ENCODE assay signal across 13 cellular contexts in the genomic region with DNA sequence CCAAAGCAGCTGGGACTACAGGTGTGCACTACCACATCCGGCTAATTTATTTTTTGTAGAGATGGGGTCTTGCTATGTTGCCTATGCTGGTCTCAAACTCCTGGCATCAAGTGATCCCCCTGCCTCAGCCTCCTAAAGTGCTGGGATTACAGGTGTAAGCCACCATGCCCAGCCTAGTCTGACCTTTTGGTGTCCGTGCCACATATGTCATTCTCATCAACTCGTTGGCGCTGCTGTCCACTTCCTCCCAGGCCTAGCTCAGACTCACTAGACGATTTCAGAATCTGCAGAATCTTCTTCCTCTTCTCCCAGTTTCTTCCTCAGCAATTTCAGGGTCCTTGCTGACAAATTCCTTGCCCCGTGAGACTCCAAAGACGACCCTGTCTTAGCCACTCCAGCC.
"Had no signal": no experiment of that assay in that cellular context is flagged by ENCODE, and none has a peak within 500 bp of the region (broad histone marks: within the 10 kb centered on the region; RNA-seq: fewer than 3 reads in every experiment).

No MANE protein-coding gene starts in this region.

- H3K27me3 Mint-ChIP-seq: activated T-helper 17 cell treated with anti-CD3 and anti-CD28 coated beads, Interleukin-2, amount 50 U/mL, for 72 hours had no signal

- H3K27ac ChIP-seq: foreskin keratinocyte, left ventricle myocardium inferior, tibial artery had no signal

- H3K9me3 ChIP-seq: left ventricle myocardium inferior, tibial artery had no signal

- H3K27me3 ChIP-seq: foreskin keratinocyte, tibial artery had no signal

- H3K36me3 ChIP-seq: left ventricle myocardium inferior had no signal

- H3K9me3 Mint-ChIP-seq: activated naive CD4-positive, alpha-beta T cell treated with anti-CD3 and anti-CD28 coated beads, Interleukin-2, amount 50 U/mL, for 72 hours; activated T-helper 17 cell treated with anti-CD3 and anti-CD28 coated beads, Interleukin-2, amount 50 U/mL, for 72 hours; T-helper 1 cell treated with Interleukin-12 subunit alpha and Interleukin-12 subunit beta and Interleukin-4 antibody, amounts not matched to agents 30 μg/mL and 1 μg/mL, for 36 hours had no signal

- DNase-seq: activated CD4-positive, alpha-beta T cell treated with anti-CD3 and anti-CD28 coated beads, Interleukin-2, amount 50 U/mL, for 48 hours; anterior cingulate cortex; foreskin keratinocyte; left ventricle myocardium inferior; mesenchymal stem cell; nephron progenitor cell; stimulated activated CD4-positive, alpha-beta T cell treated with anti-CD3 and anti-CD28 coated beads, Interleukin-15, amount 100 ng/mL, for 24 hours; stimulated activated CD4-positive, alpha-beta T cell treated with anti-CD3 and anti-CD28 coated beads, Interleukin-4, amount 100 ng/mL, for 24 hours had no signal

- H3K4me3 ChIP-seq: left ventricle myocardium inferior, tibial artery had no signal

- H3K27ac Mint-ChIP-seq: activated T-helper 17 cell treated with anti-CD3 and anti-CD28 coated beads, Interleukin-2, amount 50 U/mL, for 72 hours; nephron progenitor cell; T-helper 1 cell treated with Interleukin-12 subunit alpha and Interleukin-12 subunit beta and Interleukin-4 antibody, amounts not matched to agents 30 μg/mL and 1 μg/mL, for 36 hours had no signal

- ATAC-seq: activated CD4-positive, CD25-positive, alpha-beta regulatory T cell treated with anti-CD3 and anti-CD28 coated beads, Interleukin-2, amount 50 U/mL, for 24 hours; activated naive CD4-positive, alpha-beta T cell treated with anti-CD3 and anti-CD28 coated beads, Interleukin-2, amount 50 U/mL, for 72 hours; activated T-helper 17 cell treated with anti-CD3 and anti-CD28 coated beads, Interleukin-2, amount 50 U/mL, for 72 hours; foreskin keratinocyte had no signal

- H3K4me3 Mint-ChIP-seq: activated T-helper 17 cell treated with anti-CD3 and anti-CD28 coated beads, Interleukin-2, amount 50 U/mL, for 72 hours; nephron progenitor cell; T-helper 1 cell treated with Interleukin-12 subunit alpha and Interleukin-12 subunit beta and Interleukin-4 antibody, amounts not matched to agents 30 μg/mL and 1 μg/mL, for 36 hours had no signal
